ENCODE assay signal across 8 cellular contexts in the genomic region with DNA sequence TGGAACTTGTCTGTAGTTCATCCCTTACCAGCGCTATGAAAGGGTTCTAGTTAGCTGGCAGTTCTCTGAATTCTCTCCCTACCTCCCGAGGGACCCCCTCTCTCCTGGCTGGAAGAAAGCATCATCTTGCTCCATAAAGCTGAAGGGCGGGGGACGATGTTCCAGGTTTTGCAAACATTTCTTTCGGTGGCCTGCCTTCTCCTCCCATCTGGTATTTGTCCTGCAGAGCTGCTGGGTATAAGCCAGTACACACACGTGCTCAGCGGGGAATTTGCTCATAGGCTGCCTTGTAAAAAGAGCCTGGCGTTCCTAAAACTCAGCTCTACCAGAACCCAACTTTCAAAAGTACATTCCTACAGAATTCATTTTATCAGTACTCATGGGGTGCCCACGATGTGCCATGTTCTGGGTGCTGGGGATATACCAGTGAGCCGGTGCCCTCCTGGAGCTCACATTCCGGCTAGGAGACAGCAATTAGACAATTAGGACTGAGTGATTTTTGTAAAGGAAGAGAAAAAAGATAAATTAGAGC. TPM values are rescaled to one million over a fixed set of nuclear protein-coding genes. Genes with fewer than 3 reads are reported as not detected.
DNase-seq lines count a peak whose midpoint lies in the region; ATAC-seq and TF ChIP-seq lines count a peak whose summit lies in the region.

No MANE protein-coding gene starts in this region.

- H3K9me3 ChIP-seq in MG63: no peaks in the 10 kb centered on the region
- H3K9me3 ChIP-seq in heart right ventricle: no peaks in the 10 kb centered on the region
- H3K9me3 ChIP-seq in ovary: no peaks in the 10 kb centered on the region

- H3K4me1 ChIP-seq in heart right ventricle (peaks cover 12 to 35% (median 28%) of the 10 kb centered on the region in 9 donors), ovary (ENCODE audit: insufficient read depth) (peaks cover 1% of the 10 kb centered on the region)

- TF ChIP-seq EP300 in ovary (IDR thresholded peaks at IDR 0.05): no peak

- H3K27ac Mint-ChIP-seq in activated naive CD8-positive, alpha-beta T cell treated with anti-CD3 and anti-CD28 coated beads, Interleukin-2, amount 50 U/mL, for 24 hours: peak overlapping the region; percentile 88

- no peaks in the 10 kb centered on the region for H3K27me3 ChIP-seq in MG63
- H3K27me3 ChIP-seq in heart right ventricle: no peaks in the 10 kb centered on the region
- no peaks in the 10 kb centered on the region for H3K27me3 ChIP-seq in ovary

- no peaks in the 10 kb centered on the region for H3K9me3 Mint-ChIP-seq in activated naive CD8-positive, alpha-beta T cell treated with anti-CD3 and anti-CD28 coated beads, Interleukin-2, amount 50 U/mL, for 24 hours

- H3K4me1 Mint-ChIP-seq in activated naive CD8-positive, alpha-beta T cell treated with anti-CD3 and anti-CD28 coated beads, Interleukin-2, amount 50 U/mL, for 24 hours: peaks cover 35% of the 10 kb centered on the region

- H3K36me3 ChIP-seq in MG63 (peaks cover 17% of the 10 kb centered on the region), heart right ventricle (peaks cover 0 to 9% (median 0%) of the 10 kb centered on the region in 9 donors), ovary (no peaks in the 10 kb centered on the region)

- H3K27ac ChIP-seq in heart right ventricle (peak overlapping the region; percentile 87 to 96 (median 92)), ovary (peak overlapping the region; percentile 77 to 79)

- DNase-seq in D341Med (ENCODE audit: low spot score) (peak; percentile 70), MG63 (peak; percentile 68), heart right ventricle (peak; percentile 28 to 73), ovary (peak; percentile 62 to 77 (median 69)), 8988T (no peak)
- no peak for DNase-seq in activated naive CD8-positive, alpha-beta T cell treated with anti-CD3 and anti-CD28 coated beads, Interleukin-2, amount 50 U/mL, for 24 hours

- H3K27me3 Mint-ChIP-seq in activated naive CD8-positive, alpha-beta T cell treated with anti-CD3 and anti-CD28 coated beads, Interleukin-2, amount 50 U/mL, for 24 hours: no peaks in the 10 kb centered on the region

- peaks cover 8% of the 10 kb centered on the region for H3K36me3 Mint-ChIP-seq in activated naive CD8-positive, alpha-beta T cell treated with anti-CD3 and anti-CD28 coated beads, Interleukin-2, amount 50 U/mL, for 24 hours (ENCODE audit: low read depth)

- TF ChIP-seq CTCF in heart right ventricle (IDR thresholded peaks at IDR 0.05) (no peak), ovary (IDR thresholded peaks at IDR 0.05) (no peak)

- H3K4me3 ChIP-seq in MG63 (peak overlapping the region; percentile 89), heart right ventricle (peak overlapping the region; percentile 73 to 97 (median 90)), ovary (peak overlapping the region; percentile 87)

- no peak for TF ChIP-seq POLR2A in ovary (IDR thresholded peaks at IDR 0.05)

- no peak for ATAC-seq in activated naive CD8-positive, alpha-beta T cell treated with anti-CD3 and anti-CD28 coated beads, Interleukin-2, amount 50 U/mL, for 24 hours
- ATAC-seq in heart right ventricle (peak; percentile 57 to 90 (median 81)), HG02973 (IDR thresholded peaks at IDR 0.05; ENCODE audit: unreplicated experiment) (no peak), GM19397 (IDR thresholded peaks at IDR 0.05; ENCODE audit: unreplicated experiment) (no peak)

- intact Hi-C loops in heart right ventricle (cut with DNase I) (loop anchor here in 7 of 10 donors (1.0 to 10.0 kb wide), 6 partner anchors 24 to 51 kb away; a partner anchor contains a TSS), ovary (cut with DNase I) (loop anchor here in 1 of 4 donors (10.0 kb wide), 1 partner anchor 47 kb away; no protein-coding TSS in a partner anchor)

- H3K4me3 Mint-ChIP-seq in activated naive CD8-positive, alpha-beta T cell treated with anti-CD3 and anti-CD28 coated beads, Interleukin-2, amount 50 U/mL, for 24 hours: peak overlapping the region; percentile 86

- WGBS in heart right ventricle, 2 donors: 11 to 21% methylated on average over 11 of the region's 11 CpGs
- 4 to 16% (median 7%) methylated on average over 11 of the region's 11 CpGs for whole genome bisulfite sequencing in ovary, 3 donors

RNA-seq across cellular contexts. Expression of a gene that starts 0.6 kb away (rescaled TPM):
- 94.3 and 148 TPM in 2 replicates for total RNA-seq in MG63 (2014; rRNA removed; shearing (Covaris generic); ENCODE audit: low replicate concordance)
- total RNA-seq in heart right ventricle: 10 to 100 TPM; 43.7 to 64.1 (median 51.7) TPM
- 10 to 100 TPM; 71.8 to 72.3 TPM for polyA plus RNA-seq in heart right ventricle
- total RNA-seq in ovary: 10 to 100 TPM; 17.9 to 40.6 (median 22.0) TPM
- 10 to 100 TPM; 24.3 to 39.7 TPM for polyA plus RNA-seq in ovary

RNA-seq across cellular contexts. Expression of a gene that starts 24.4 kb away (rescaled TPM):
- total RNA-seq in MG63 (2014; rRNA removed; shearing (Covaris generic); ENCODE audit: low replicate concordance): 2.2 and 4.2 TPM in 2 replicates
- total RNA-seq in heart right ventricle (10 to 100 TPM; 10.8 to 25.3 (median 16.3) TPM), ovary (10 to 100 TPM in 1 of 7 donors, 1 to 10 TPM in 6; 4.5 to 19.2 (median 5.8) TPM)
- polyA plus RNA-seq in heart right ventricle (10 to 100 TPM in 1 of 2 donors, 1 to 10 TPM in 1; 8.5 to 11.9 TPM), ovary (1 to 10 TPM; 2.1 to 3.3 TPM)

RNA-seq across cellular contexts. Expression of a gene that starts 34.9 kb away (rescaled TPM):
- total RNA-seq in MG63 (2014; rRNA removed; shearing (Covaris generic); ENCODE audit: low replicate concordance): 296 and 323 TPM in 2 replicates
- total RNA-seq in heart right ventricle (1,000 to 10,000 TPM in 1 of 10 donors, 100 to 1,000 TPM in 9; 678 to 1,003 (median 867) TPM), ovary (100 to 1,000 TPM; 137 to 226 (median 153) TPM)
- polyA plus RNA-seq in heart right ventricle (1,000 to 10,000 TPM in 1 of 2 donors, 100 to 1,000 TPM in 1; 870 to 2,296 TPM), ovary (100 to 1,000 TPM; 199 to 331 TPM)

RNA-seq across cellular contexts. Expression of a gene that starts 35.2 kb away (rescaled TPM):
- total RNA-seq in MG63 (2014; rRNA removed; shearing (Covaris generic); ENCODE audit: low replicate concordance): 15.6 and 17.0 TPM in 2 replicates
- total RNA-seq in heart right ventricle (10 to 100 TPM; 19.6 to 41.1 (median 29.6) TPM), ovary (10 to 100 TPM; 25.0 to 62.5 (median 50.2) TPM)
- polyA plus RNA-seq in heart right ventricle (10 to 100 TPM; 11.8 to 19.2 TPM), ovary (10 to 100 TPM; 35.8 to 66.8 TPM)

RNA-seq across cellular contexts. Expression of a gene that starts 39.3 kb away (rescaled TPM):
- not detected in 2 replicates for total RNA-seq in MG63 (2014; rRNA removed; shearing (Covaris generic); ENCODE audit: low replicate concordance)
- total RNA-seq in heart right ventricle: 10 to 100 TPM in 4 of 10 donors, 1 to 10 TPM in 6; 3.9 to 15.5 (median 9.5) TPM
- 10 to 100 TPM in 1 of 2 donors, 1 to 10 TPM in 1; 8.0 to 23.8 TPM for polyA plus RNA-seq in heart right ventricle
- total RNA-seq in ovary: 10 to 100 TPM in 2 of 7 donors, 1 to 10 TPM in 5; 1.8 to 21.6 (median 5.2) TPM
- polyA plus RNA-seq in ovary: 1 to 10 TPM; 4.1 to 7.2 TPM

Comparison
In these comparisons a context has a peak if more than half of its experiments do, and no peak if none do; other contexts are left out.
1. DNase-seq: peak in D341Med (single experiment), MG63 (single experiment), heart right ventricle (2 of 2) and ovary (5 of 5); none in activated naive CD8-positive, alpha-beta T cell treated with anti-CD3 and anti-CD28 coated beads, Interleukin-2, amount 50 U/mL, for 24 hours (single experiment) and 8988T (single experiment).
2. ATAC-seq: peak in heart right ventricle (8 of 8); none in activated naive CD8-positive, alpha-beta T cell treated with anti-CD3 and anti-CD28 coated beads, Interleukin-2, amount 50 U/mL, for 24 hours (single experiment), HG02973 (single experiment) and GM19397 (single experiment).
3. Peak in every context shown above with its lines, with median percentiles within 50 percentile points of each other: H3K4me3 ChIP-seq.